In genomic region chr5:113147088-113147487, GRCh38 we compare ENCODE assay signal across 13 cellular contexts.
DNase-seq lines count a peak whose midpoint lies in the region; ATAC-seq and TF ChIP-seq lines count a peak whose summit lies in the region.
"Had no signal": no experiment of that assay in that cellular context is flagged by ENCODE, and none has a peak within 500 bp of the region (broad histone marks: within the 10 kb centered on the region; RNA-seq: fewer than 3 reads in every experiment).

No MANE protein-coding gene starts in this region.

- POLR2A ChIA-PET in activated CD4-positive, alpha-beta T cell treated with anti-CD3 and anti-CD28 coated beads, Interleukin-2, amount 10 ng/mL, durations not matched to agents 7 days and 5 days (lab: Charles Lee) = no interaction called here

- intact Hi-C loops in ovary (cut with DNase I) = no loop called here
- intact Hi-C loops in vagina (cut with DNase I) = no loop called here

- no peak overlapping the region for H3K27ac Mint-ChIP-seq in activated CD4-positive, alpha-beta T cell treated with anti-CD3 and anti-CD28 coated beads, Interleukin-2, amount 10 ng/mL, durations not matched to agents 7 days and 5 days

- H3K4me1 ChIP-seq in ovary (ENCODE audit: insufficient read depth) = peaks cover 17% of the 10 kb centered on the region
- H3K4me1 ChIP-seq in vagina = peaks cover 25% of the 10 kb centered on the region
- H3K4me1 ChIP-seq: adrenal gland had no signal

- peaks cover 2% of the 10 kb centered on the region for H3K27me3 Mint-ChIP-seq in activated CD4-positive, alpha-beta T cell treated with anti-CD3 and anti-CD28 coated beads, Interleukin-2, amount 10 ng/mL, durations not matched to agents 7 days and 5 days

- H3K9me3 Mint-ChIP-seq in activated CD4-positive, alpha-beta T cell treated with anti-CD3 and anti-CD28 coated beads, Interleukin-2, amount 10 ng/mL, durations not matched to agents 7 days and 5 days = no peaks in the 10 kb centered on the region

- H3K9me3 ChIP-seq in ovary = no peaks in the 10 kb centered on the region
- H3K9me3 ChIP-seq in vagina = no peaks in the 10 kb centered on the region
- H3K9me3 ChIP-seq: adrenal gland, suprapubic skin had no signal

- no peaks in the 10 kb centered on the region for H3K4me1 Mint-ChIP-seq in activated CD4-positive, alpha-beta T cell treated with anti-CD3 and anti-CD28 coated beads, Interleukin-2, amount 10 ng/mL, durations not matched to agents 7 days and 5 days

- H3K4me3 ChIP-seq in ovary (no peak overlapping the region), vagina (no peak overlapping the region)
- H3K4me3 ChIP-seq: adrenal gland, suprapubic skin had no signal

- 26 to 43% (median 35%) methylated on average over 5 of the region's 5 CpGs for WGBS in ovary, 3 donors

- TF ChIP-seq CTCF in ovary (IDR thresholded peaks at IDR 0.05) (no peak), vagina (IDR thresholded peaks at IDR 0.05) (no peak)

- no peaks in the 10 kb centered on the region for H3K27me3 ChIP-seq in ovary
- H3K27me3 ChIP-seq in vagina = no peaks in the 10 kb centered on the region
- H3K27me3 ChIP-seq: adrenal gland, suprapubic skin had no signal

- H3K36me3 Mint-ChIP-seq in activated CD4-positive, alpha-beta T cell treated with anti-CD3 and anti-CD28 coated beads, Interleukin-2, amount 10 ng/mL, durations not matched to agents 7 days and 5 days (ENCODE audit: low read depth) = no peaks in the 10 kb centered on the region

- peak overlapping the region; percentile 7 to 93 for H3K27ac ChIP-seq in ovary
- no peak overlapping the region for H3K27ac ChIP-seq in vagina
- H3K27ac ChIP-seq: adrenal gland, HL-60, suprapubic skin had no signal

- TF ChIP-seq POLR2A in ovary (IDR thresholded peaks at IDR 0.05) (no peak), vagina (IDR thresholded peaks at IDR 0.05) (no peak)

- DNase-seq in EL = peak; percentile 62
- DNase-seq in NCI-H82 (lab: John Stamatoyannopoulos, UW) = peak; percentile 98
- peak; percentile 88 for DNase-seq in fibroblast of gingiva (ENCODE audit: low read depth)
- DNase-seq in ovary = peak in 1 of 5 donors; percentile 64
- DNase-seq in activated CD4-positive, alpha-beta T cell treated with anti-CD3 and anti-CD28 coated beads, Interleukin-2, amount 10 ng/mL, durations not matched to agents 7 days and 5 days = no peak
- no peak for DNase-seq in medulla oblongata (ENCODE audit: extremely low spot score)
- no peak for DNase-seq in vagina (ENCODE audit: extremely low spot score in 2 of 2)
- DNase-seq: effector memory CD4-positive, alpha-beta T cell; NCI-H1048 had no signal

- no peaks in the 10 kb centered on the region for H3K36me3 ChIP-seq in ovary
- no peaks in the 10 kb centered on the region for H3K36me3 ChIP-seq in vagina
- H3K36me3 ChIP-seq: adrenal gland, suprapubic skin had no signal

- no peak overlapping the region for H3K4me3 Mint-ChIP-seq in activated CD4-positive, alpha-beta T cell treated with anti-CD3 and anti-CD28 coated beads, Interleukin-2, amount 10 ng/mL, durations not matched to agents 7 days and 5 days

- CTCF ChIA-PET in activated CD4-positive, alpha-beta T cell treated with anti-CD3 and anti-CD28 coated beads, Interleukin-2, amount 10 ng/mL, durations not matched to agents 7 days and 5 days (lab: Charles Lee) = interaction anchor here (1.4 kb wide), 1 partner anchor 21 kb away, joined by 3 read pairs; no protein-coding TSS in a partner anchor

- TF ChIP-seq EP300 in ovary (IDR thresholded peaks at IDR 0.05) = no peak

- ATAC-seq in GM19351 (IDR thresholded peaks at IDR 0.05; ENCODE audit: unreplicated experiment) = no peak

Comparison
In these comparisons a context has a peak if more than half of its experiments do, and no peak if none do; other contexts are left out.
1. DNase-seq: peak in EL (single experiment), NCI-H82 (single experiment) and fibroblast of gingiva (single experiment); none in activated CD4-positive, alpha-beta T cell treated with anti-CD3 and anti-CD28 coated beads, Interleukin-2, amount 10 ng/mL, durations not matched to agents 7 days and 5 days (single experiment), medulla oblongata (single experiment) and vagina (0 of 2).